Comparison of ENCODE assay signal across 31 cellular contexts in the genomic region with DNA sequence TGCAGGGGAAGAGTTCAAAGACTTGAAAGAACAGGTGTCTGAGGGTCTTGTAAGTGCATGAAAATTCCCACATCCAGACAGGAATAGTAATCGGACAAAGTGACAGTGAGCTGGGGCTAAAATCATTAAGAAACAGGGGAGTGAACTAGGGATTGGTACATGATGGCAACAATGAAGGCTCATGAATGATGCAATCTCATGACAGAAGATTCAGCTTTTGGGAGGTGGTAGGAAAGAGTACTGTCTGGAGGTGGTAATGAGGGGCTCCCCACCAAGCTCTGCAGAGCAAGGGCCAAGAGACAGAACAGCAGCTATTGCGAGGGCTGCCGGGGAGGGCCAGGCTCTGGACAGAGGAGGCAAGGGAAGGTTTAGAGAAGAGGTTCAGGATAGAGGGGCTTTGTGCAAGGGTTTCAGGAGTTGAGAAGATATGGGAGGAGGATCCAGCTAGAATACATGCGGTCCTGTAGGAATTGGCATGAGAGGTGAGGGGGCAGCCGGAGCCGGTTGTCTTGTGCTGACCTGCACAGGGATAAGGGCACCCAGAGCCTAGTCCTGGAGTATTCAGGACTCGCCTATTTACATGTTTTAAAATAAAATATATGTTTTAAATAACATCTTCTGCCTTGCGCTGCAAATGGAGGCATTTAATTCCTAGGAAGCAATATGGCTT. TPM values are rescaled to one million over a fixed set of nuclear protein-coding genes. Genes with fewer than 3 reads are reported as not detected.
DNase-seq lines count a peak whose midpoint lies in the region; ATAC-seq and TF ChIP-seq lines count a peak whose summit lies in the region.
"Had no signal": no experiment of that assay in that cellular context is flagged by ENCODE, and none has a peak within 500 bp of the region (broad histone marks: within the 10 kb centered on the region; RNA-seq: fewer than 3 reads in every experiment).

No MANE protein-coding gene starts in this region.

- H3K27me3 Mint-ChIP-seq in stimulated activated memory B cell treated with anti-CD40 and anti-IgM and Interleukin-4, amounts not matched to agents 10 μg/mL and 1 μg/mL and 100 μg/mL, for 72 hours: no peaks in the 10 kb centered on the region
- H3K27me3 Mint-ChIP-seq: activated CD4-positive, alpha-beta memory T cell treated with anti-CD3 and anti-CD28 coated beads for 36 hours; CD4-positive, alpha-beta memory T cell; central memory CD8-positive, alpha-beta T cell; dendritic cell treated with granulocyte-macrophage colony-stimulating factor and Interleukin-4, amounts not matched to agents 40 ng/mL and 50 ng/mL, for 4 days had no signal

- intact Hi-C loops in heart left ventricle (cut with DNase I): no loop called here
- intact Hi-C loops in cardiac septum (cut with DNase I): no loop called here
- intact Hi-C loops in Panc1 (cut with micrococcal nuclease; ENCODE audit: unreplicated experiment): loop anchor here (5.0 kb wide), 1 partner anchor 55 kb away; no protein-coding TSS in a partner anchor
- intact Hi-C loops in left ventricle myocardium inferior (cut with micrococcal nuclease): no loop called here

- no peaks in the 10 kb centered on the region for H3K9me3 Mint-ChIP-seq in stimulated activated memory B cell treated with anti-CD40 and anti-IgM and Interleukin-4, amounts not matched to agents 10 μg/mL and 1 μg/mL and 100 μg/mL, for 72 hours
- H3K9me3 Mint-ChIP-seq: central memory CD8-positive, alpha-beta T cell; dendritic cell treated with granulocyte-macrophage colony-stimulating factor and Interleukin-4, amounts not matched to agents 40 ng/mL and 50 ng/mL, for 4 days; stimulated activated naive CD8-positive, alpha-beta T cell treated with anti-CD3 and anti-CD28 coated beads, Interleukin-15, amount 100 ng/mL, for 72 hours had no signal

- H3K4me3 ChIP-seq in heart left ventricle: no peak overlapping the region
- no peak overlapping the region for H3K4me3 ChIP-seq in Panc1 (ENCODE audit: low read depth in 2 of 2, low read length in 2 of 2)
- H3K4me3 ChIP-seq in left ventricle myocardium inferior: no peak overlapping the region
- H3K4me3 ChIP-seq: hepatocyte, pancreas, spleen, vagina had no signal

- no peak for TF ChIP-seq POLR2A in heart left ventricle (IDR thresholded peaks at IDR 0.05)

- H3K27me3 ChIP-seq in heart left ventricle (no peaks in the 10 kb centered on the region), Panc1 (ENCODE audit: control insufficient read depth, insufficient read depth, low read length) (no peaks in the 10 kb centered on the region), left ventricle myocardium inferior (ENCODE audit: low read depth) (no peaks in the 10 kb centered on the region)
- H3K27me3 ChIP-seq: hepatocyte, pancreas, spleen, vagina had no signal

- H3K4me1 ChIP-seq in heart left ventricle (peaks cover 0 to 64% (median 32%) of the 10 kb centered on the region in 12 donors), Panc1 (ENCODE audit: control insufficient read depth, insufficient read depth, low read length) (peaks cover 41% of the 10 kb centered on the region), left ventricle myocardium inferior (peaks cover 82% of the 10 kb centered on the region)
- H3K4me1 ChIP-seq: pancreas, spleen had no signal

- TF ChIP-seq CTCF in heart left ventricle (IDR thresholded peaks at IDR 0.05) (no peak), Panc1 (IDR thresholded peaks at IDR 0.05) (no peak), left ventricle myocardium inferior (IDR thresholded peaks at IDR 0.05; ENCODE audit: borderline replicate concordance) (no peak)

- H3K4me1 Mint-ChIP-seq in stimulated activated memory B cell treated with anti-CD40 and anti-IgM and Interleukin-4, amounts not matched to agents 10 μg/mL and 1 μg/mL and 100 μg/mL, for 72 hours: peaks cover 2% of the 10 kb centered on the region

- in situ Hi-C loops in Panc1 (cut with HindIII; ENCODE audit: low pct_unique_long_range_greater_than_20kb, low sequenced_read_pairs): no loop called here

- H3K27ac Mint-ChIP-seq in stimulated activated memory B cell treated with anti-CD40 and anti-IgM and Interleukin-4, amounts not matched to agents 10 μg/mL and 1 μg/mL and 100 μg/mL, for 72 hours: no peak overlapping the region
- H3K27ac Mint-ChIP-seq: activated CD4-positive, alpha-beta memory T cell treated with anti-CD3 and anti-CD28 coated beads for 36 hours; activated T-cell treated with anti-CD3 and anti-CD28 coated beads, Interleukin-2, amount 50 U/mL, for 72 hours; dendritic cell treated with granulocyte-macrophage colony-stimulating factor and Interleukin-4, amounts not matched to agents 40 ng/mL and 50 ng/mL, for 4 days; stimulated activated naive CD8-positive, alpha-beta T cell treated with anti-CD3 and anti-CD28 coated beads, Interleukin-15, amount 100 ng/mL, for 72 hours had no signal

- BruUV-seq in Panc1 (replicated peaks; lab: Mats Ljungman, UMichigan): no TSS peak

- CTCF ChIA-PET in Panc1 (lab: Charles Lee): no interaction called here

- POLR2A ChIA-PET in Panc1 (lab: Charles Lee): no interaction called here

- H3K4me3 Mint-ChIP-seq in stimulated activated memory B cell treated with anti-CD40 and anti-IgM and Interleukin-4, amounts not matched to agents 10 μg/mL and 1 μg/mL and 100 μg/mL, for 72 hours: no peak overlapping the region
- H3K4me3 Mint-ChIP-seq: activated CD4-positive, alpha-beta memory T cell treated with anti-CD3 and anti-CD28 coated beads for 36 hours; activated T-cell treated with anti-CD3 and anti-CD28 coated beads, Interleukin-2, amount 50 U/mL, for 72 hours; CD4-positive, alpha-beta memory T cell; central memory CD8-positive, alpha-beta T cell; dendritic cell treated with granulocyte-macrophage colony-stimulating factor and Interleukin-4, amounts not matched to agents 40 ng/mL and 50 ng/mL, for 4 days; stimulated activated naive CD8-positive, alpha-beta T cell treated with anti-CD3 and anti-CD28 coated beads, Interleukin-15, amount 100 ng/mL, for 72 hours had no signal

- H3K27ac ChIP-seq in heart left ventricle (peak overlapping the region in 8 of 12 donors; percentile 1 to 54 (median 28)), Panc1 (ENCODE audit: low read length) (peak overlapping the region; percentile 99), left ventricle myocardium inferior (replicated peaks) (peak overlapping the region; percentile 64)
- H3K27ac ChIP-seq: hepatocyte, pancreas, spleen, vagina had no signal

- 92 to 96% (median 94%) methylated on average over 8 of the region's 8 CpGs for WGBS in heart left ventricle, 4 donors

- DNase-seq in heart left ventricle: no peak
- no peak for DNase-seq in cardiac septum (ENCODE audit: low spot score)
- DNase-seq in Panc1 (ENCODE audit: low read depth, low spot score): no peak
- DNase-seq in left ventricle myocardium inferior: no peak
- no peak for DNase-seq in NCI-H2029 (lab: John Stamatoyannopoulos, UW)
- DNase-seq: activated CD4-positive, alpha-beta memory T cell treated with anti-CD3 and anti-CD28 coated beads for 36 hours; activated CD4-positive, alpha-beta T cell treated with anti-CD3 and anti-CD28 coated beads for 1 hour; activated T-cell treated with anti-CD3 and anti-CD28 coated beads, Interleukin-2, amount 50 U/mL, for 72 hours; CD4-positive, alpha-beta memory T cell; foreskin melanocyte; KG1; kidney glomerular epithelial cell; MM.1S; NCI-H1417; NCI-H2029 treated with DMSO at 0.1 percent for 48 hours; NCI-H524 treated with DMSO at 0.1 percent for 48 hours; NK-92 treated with Interleukin-12 subunit alpha and Interleukin-12 subunit beta, amount 100 ng/mL, for 24 hours; pancreas; PC-3; retina; SHP77 treated with DMSO at 0.1 percent for 48 hours; spleen; stimulated activated CD4-positive, alpha-beta T cell treated with anti-CD3 and anti-CD28 coated beads, Interleukin-2, amount 100 ng/mL, for 24 hours; stimulated activated naive CD8-positive, alpha-beta T cell treated with anti-CD3 and anti-CD28 coated beads, Interleukin-15, amount 100 ng/mL, for 72 hours had no signal

- peaks cover 10% of the 10 kb centered on the region for H3K36me3 Mint-ChIP-seq in stimulated activated memory B cell treated with anti-CD40 and anti-IgM and Interleukin-4, amounts not matched to agents 10 μg/mL and 1 μg/mL and 100 μg/mL, for 72 hours
- H3K36me3 Mint-ChIP-seq: activated CD4-positive, alpha-beta memory T cell treated with anti-CD3 and anti-CD28 coated beads for 36 hours; CD4-positive, alpha-beta memory T cell had no signal

- peaks cover 0 to 6% (median 0%) of the 10 kb centered on the region in 9 donors for H3K36me3 ChIP-seq in heart left ventricle
- no peaks in the 10 kb centered on the region; the same call in 1 of the 2 replicates for H3K36me3 ChIP-seq in Panc1 (ENCODE audit: control insufficient read depth, insufficient read depth, low read length)
- H3K36me3 ChIP-seq in left ventricle myocardium inferior: peaks cover 8% of the 10 kb centered on the region
- H3K36me3 ChIP-seq: pancreas, spleen, vagina had no signal

- peaks cover 0 to 18% (median 0%) of the 10 kb centered on the region in 12 donors for H3K9me3 ChIP-seq in heart left ventricle
- no peaks in the 10 kb centered on the region; the same call in 1 of the 2 replicates for H3K9me3 ChIP-seq in Panc1 (ENCODE audit: control insufficient read depth, insufficient read depth, low read depth, low read length)
- peaks cover 5% of the 10 kb centered on the region for H3K9me3 ChIP-seq in left ventricle myocardium inferior (replicated peaks)
- H3K9me3 ChIP-seq: pancreas, spleen, vagina had no signal

- ATAC-seq in heart left ventricle: peak; percentile 24 to 40 (median 39)
- no peak for ATAC-seq in Panc1
- peak; percentile 8 for ATAC-seq in stimulated activated memory B cell treated with anti-CD40 and anti-IgM and Interleukin-4, amounts not matched to agents 10 μg/mL and 1 μg/mL and 100 μg/mL, for 72 hours
- no peak for ATAC-seq in HG03095 (IDR thresholded peaks at IDR 0.05; ENCODE audit: unreplicated experiment)
- no peak for ATAC-seq in HG02884 (IDR thresholded peaks at IDR 0.05; ENCODE audit: unreplicated experiment)
- ATAC-seq: pancreas; PC-3; stimulated activated naive CD8-positive, alpha-beta T cell treated with anti-CD3 and anti-CD28 coated beads, Interleukin-15, amount 100 ng/mL, for 72 hours had no signal

RNA-seq across cellular contexts. Expression of a gene that starts 31.4 kb away (rescaled TPM):
- total RNA-seq in heart left ventricle: 100 to 1,000 TPM; 275 to 487 (median 451) TPM
- polyA plus RNA-seq in heart left ventricle: 100 to 1,000 TPM in 1 of 2 donors, 10 to 100 TPM in 1; 98.6 to 175 TPM
- 519 TPM for total RNA-seq in cardiac septum
- total RNA-seq in Panc1 (2021; ENCODE audit: unreplicated experiment): 121 TPM
- 60.5 TPM for polyA plus RNA-seq in Panc1 (2012; ENCODE audit: insufficient read length)
- total RNA-seq in left ventricle myocardium inferior: 466 TPM

Comparison
In these comparisons a context has a peak if more than half of its experiments do, and no peak if none do; other contexts are left out.
1. ATAC-seq: peak in heart left ventricle (4 of 4) and stimulated activated memory B cell treated with anti-CD40 and anti-IgM and Interleukin-4, amounts not matched to agents 10 μg/mL and 1 μg/mL and 100 μg/mL, for 72 hours (single experiment); none in Panc1 (single experiment), HG03095 (single experiment) and HG02884 (single experiment).
2. H3K27ac ChIP-seq: peak in every context shown above with its lines; median percentile 99 in Panc1; 64 in left ventricle myocardium inferior; 28 in heart left ventricle.